In genomic region chr3:105830836-105831235, GRCh38 we compare ENCODE assay signal across 15 cellular contexts. TPM values are rescaled to one million over a fixed set of nuclear protein-coding genes. Genes with fewer than 3 reads are reported as not detected.
DNase-seq lines count a peak whose midpoint lies in the region; ATAC-seq and TF ChIP-seq lines count a peak whose summit lies in the region.
"Had no signal": no experiment of that assay in that cellular context is flagged by ENCODE, and none has a peak within 500 bp of the region (broad histone marks: within the 10 kb centered on the region; RNA-seq: fewer than 3 reads in every experiment).

No MANE protein-coding gene starts in this region.

- H3K4me1 Mint-ChIP-seq in T-helper 2 cell treated with Interferon-gamma antibody and Interleukin-4, amounts not matched to agents 5 μg/mL and 100 μg/mL, for 36 hours (ENCODE audit: low read depth) = peaks cover 65% of the 10 kb centered on the region
- H3K4me1 Mint-ChIP-seq in activated T-helper 17 cell treated with anti-CD3 and anti-CD28 coated beads, Interleukin-2, amount 50 U/mL, for 72 hours = peaks cover 58% of the 10 kb centered on the region
- H3K4me1 Mint-ChIP-seq in natural killer cell = peaks cover 77 to 83% of the 10 kb centered on the region in 2 donors

- no peak for DNase-seq in T-helper 2 cell treated with Interferon-gamma antibody and Interleukin-4, amounts not matched to agents 5 μg/mL and 100 μg/mL, for 36 hours (ENCODE audit: low spot score)
- no peak for DNase-seq in T-helper 2 cell
- no peak for DNase-seq in natural killer cell
- no peak for DNase-seq in NOMO-1 treated with DMSO at 0.1 percent for 48 hours (lab: John Stamatoyannopoulos, UW; ENCODE audit: unreplicated experiment)
- no peak for DNase-seq in NCI-H2107 (lab: John Stamatoyannopoulos, UW)
- DNase-seq: 8988T, COR-L47, GDM1, kidney glomerular epithelial cell, midbrain, NCI-H187, NCI-H510A had no signal

- no peaks in the 10 kb centered on the region for H3K27me3 Mint-ChIP-seq in T-helper 2 cell treated with Interferon-gamma antibody and Interleukin-4, amounts not matched to agents 5 μg/mL and 100 μg/mL, for 36 hours (ENCODE audit: low read depth)
- H3K27me3 Mint-ChIP-seq in activated T-helper 17 cell treated with anti-CD3 and anti-CD28 coated beads, Interleukin-2, amount 50 U/mL, for 72 hours = no peaks in the 10 kb centered on the region
- no peaks in the 10 kb centered on the region for H3K27me3 Mint-ChIP-seq in natural killer cell (ENCODE audit: low read depth in 2 of 2)

- peak overlapping the region; percentile 21 for H3K4me3 Mint-ChIP-seq in T-helper 2 cell treated with Interferon-gamma antibody and Interleukin-4, amounts not matched to agents 5 μg/mL and 100 μg/mL, for 36 hours
- H3K4me3 Mint-ChIP-seq in activated T-helper 17 cell treated with anti-CD3 and anti-CD28 coated beads, Interleukin-2, amount 50 U/mL, for 72 hours = peak overlapping the region; percentile 71
- peak overlapping the region; percentile 63 for H3K4me3 Mint-ChIP-seq in natural killer cell

- peaks cover 53% of the 10 kb centered on the region for H3K36me3 Mint-ChIP-seq in T-helper 2 cell treated with Interferon-gamma antibody and Interleukin-4, amounts not matched to agents 5 μg/mL and 100 μg/mL, for 36 hours (ENCODE audit: low read depth)
- peaks cover 86% of the 10 kb centered on the region for H3K36me3 Mint-ChIP-seq in activated T-helper 17 cell treated with anti-CD3 and anti-CD28 coated beads, Interleukin-2, amount 50 U/mL, for 72 hours (ENCODE audit: low read depth)
- H3K36me3 Mint-ChIP-seq in natural killer cell = peaks cover 7% of the 10 kb centered on the region

- TF ChIP-seq CTCF in natural killer cell (IDR thresholded peaks at IDR 0.05) = no peak

- H3K9me3 Mint-ChIP-seq in T-helper 2 cell treated with Interferon-gamma antibody and Interleukin-4, amounts not matched to agents 5 μg/mL and 100 μg/mL, for 36 hours = peaks cover 5% of the 10 kb centered on the region
- H3K9me3 Mint-ChIP-seq in activated T-helper 17 cell treated with anti-CD3 and anti-CD28 coated beads, Interleukin-2, amount 50 U/mL, for 72 hours = no peaks in the 10 kb centered on the region
- H3K9me3 Mint-ChIP-seq in natural killer cell = no peaks in the 10 kb centered on the region

- peak overlapping the region; percentile 72 for H3K27ac Mint-ChIP-seq in T-helper 2 cell treated with Interferon-gamma antibody and Interleukin-4, amounts not matched to agents 5 μg/mL and 100 μg/mL, for 36 hours
- H3K27ac Mint-ChIP-seq in activated T-helper 17 cell treated with anti-CD3 and anti-CD28 coated beads, Interleukin-2, amount 50 U/mL, for 72 hours = peak overlapping the region; percentile 88
- H3K27ac Mint-ChIP-seq in natural killer cell = peak overlapping the region; percentile 83

- intact Hi-C loops in natural killer cell (cut with micrococcal nuclease) = loop anchor here (5.0 kb wide), 1 partner anchor 144 kb away; no protein-coding TSS in a partner anchor

- ATAC-seq in HG02678 (IDR thresholded peaks at IDR 0.05; ENCODE audit: unreplicated experiment) = peak; percentile 33
- ATAC-seq in activated T-helper 17 cell treated with anti-CD3 and anti-CD28 coated beads, Interleukin-2, amount 50 U/mL, for 72 hours (replicated peaks) = no peak
- ATAC-seq in natural killer cell = no peak
- ATAC-seq in GM18861 (IDR thresholded peaks at IDR 0.05; ENCODE audit: unreplicated experiment) = no peak

RNA-seq across cellular contexts. Expression of gene CBLB, which starts 38.0 kb away (rescaled TPM):
- 100 to 1,000 TPM in 1 of 2 donors, 10 to 100 TPM in 1; 41.4 to 110 TPM for total RNA-seq in activated T-helper 17 cell treated with anti-CD3 and anti-CD28 coated beads, Interleukin-2, amount 50 U/mL, for 72 hours
- 100 to 1,000 TPM; 180 to 287 (median 230) TPM for total RNA-seq in natural killer cell

Comparison
In these comparisons a context has a peak if more than half of its experiments do, and no peak if none do; other contexts are left out.
1. H3K4me3 Mint-ChIP-seq: peak in every context shown above with its lines; median percentile 71 in activated T-helper 17 cell treated with anti-CD3 and anti-CD28 coated beads, Interleukin-2, amount 50 U/mL, for 72 hours; 63 in natural killer cell; 21 in T-helper 2 cell treated with Interferon-gamma antibody and Interleukin-4, amounts not matched to agents 5 μg/mL and 100 μg/mL, for 36 hours.